13 cellular contexts compared by ENCODE assay signal in the genomic region with DNA sequence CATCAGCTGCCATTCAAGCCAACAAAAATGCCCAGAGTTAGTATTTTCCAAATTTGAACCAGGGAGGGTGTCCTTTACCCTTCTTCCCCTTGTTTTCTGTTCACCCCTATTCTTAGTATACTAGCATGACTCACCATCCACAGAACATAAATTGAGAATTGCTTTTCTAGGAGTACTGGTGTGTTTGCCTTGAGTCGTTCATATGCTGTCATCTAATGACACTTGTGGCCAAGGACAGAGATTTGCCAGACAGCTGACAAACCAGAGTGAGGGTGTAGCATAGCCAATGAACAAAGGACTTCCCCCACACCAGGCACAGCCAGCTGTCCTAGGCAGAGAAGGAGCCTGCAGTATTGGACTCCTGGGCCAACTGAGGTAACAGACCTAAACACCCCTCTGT.
DNase-seq lines count a peak whose midpoint lies in the region; ATAC-seq, FAIRE-seq and TF ChIP-seq lines count a peak whose summit lies in the region.
"Had no signal": no experiment of that assay in that cellular context is flagged by ENCODE, and none has a peak within 500 bp of the region (broad histone marks: within the 10 kb centered on the region; RNA-seq: fewer than 3 reads in every experiment).

No MANE protein-coding gene starts in this region.

- H3K36me3 ChIP-seq in astrocyte (ENCODE audit: insufficient read depth, low read length) (no peaks in the 10 kb centered on the region), esophagus squamous epithelium (no peaks in the 10 kb centered on the region)
- H3K36me3 ChIP-seq: stomach had no signal

- no peak overlapping the region for H3K4me2 ChIP-seq in astrocyte (ENCODE audit: low read length)

- H3K4me1 Mint-ChIP-seq in astrocyte (ENCODE audit: low read depth, unreplicated experiment) (peaks cover 9% of the 10 kb centered on the region), type B pancreatic cell (ENCODE audit: unreplicated experiment) (peaks cover 24% of the 10 kb centered on the region)

- H3K4me3 ChIP-seq in astrocyte (ENCODE audit: insufficient read depth, low read depth, low read length) (no peak overlapping the region), esophagus squamous epithelium (no peak overlapping the region)
- H3K4me3 ChIP-seq: skin epidermis, stomach had no signal

- ATAC-seq in GM18517 (IDR thresholded peaks at IDR 0.05; ENCODE audit: unreplicated experiment): no peak

- intact Hi-C loops in esophagus squamous epithelium (cut with DNase I): no loop called here

- WGBS in esophagus squamous epithelium, 2 donors: 29% methylated on average over 1 of the region's 1 CpG

- no peak for TF ChIP-seq POLR2A in esophagus squamous epithelium (IDR thresholded peaks at IDR 0.05)

- H3K9me3 ChIP-seq in astrocyte (ENCODE audit: insufficient read depth, low read depth, low read length) (no peaks in the 10 kb centered on the region), esophagus squamous epithelium (no peaks in the 10 kb centered on the region)
- H3K9me3 ChIP-seq: stomach had no signal

- H4K20me1 ChIP-seq in astrocyte (ENCODE audit: insufficient read depth, low read length): no peaks in the 10 kb centered on the region

- no peaks in the 10 kb centered on the region for H3K79me2 ChIP-seq in astrocyte (ENCODE audit: insufficient read depth, low read length)

- H2AFZ ChIP-seq in astrocyte (ENCODE audit: low read depth, low read length): no peak overlapping the region

- no peak overlapping the region for H3K9ac ChIP-seq in astrocyte (ENCODE audit: low read length)

- H3K27ac Mint-ChIP-seq in astrocyte (ENCODE audit: unreplicated experiment) (no peak overlapping the region), type B pancreatic cell (peak overlapping the region; percentile 7)

- no peak overlapping the region for H3K27ac ChIP-seq in astrocyte (ENCODE audit: low read depth, low read length)
- peak overlapping the region in 2 of 4 donors; percentile 53 to 56 for H3K27ac ChIP-seq in esophagus squamous epithelium

- no peaks in the 10 kb centered on the region for H3K27me3 Mint-ChIP-seq in astrocyte (ENCODE audit: low read depth, unreplicated experiment)
- no peaks in the 10 kb centered on the region for H3K27me3 Mint-ChIP-seq in type B pancreatic cell

- no peak overlapping the region for H3K4me3 Mint-ChIP-seq in astrocyte (ENCODE audit: unreplicated experiment)
- H3K4me3 Mint-ChIP-seq in type B pancreatic cell: peak overlapping the region; percentile 1

- H3K9me3 Mint-ChIP-seq in astrocyte (ENCODE audit: unreplicated experiment) (no peaks in the 10 kb centered on the region), type B pancreatic cell (peaks cover 1% of the 10 kb centered on the region)

- peak; percentile 23 for FAIRE-seq in astrocyte (lab: Jason Lieb, UNC)

- peak; percentile 22 for DNase-seq in NCI-H748 (lab: John Stamatoyannopoulos, UW; ENCODE audit: unreplicated experiment)
- DNase-seq in NCI-H748 treated with DMSO at 0.1 percent for 48 hours (lab: John Stamatoyannopoulos, UW): no peak
- no peak for DNase-seq in astrocyte (ENCODE audit: low read depth)
- DNase-seq in kidney glomerular epithelial cell (lab: John Stamatoyannopoulos, UW): peak; percentile 14
- no peak for DNase-seq in type B pancreatic cell (ENCODE audit: extremely low spot score, unreplicated experiment)
- DNase-seq in activated CD4-positive, alpha-beta T cell treated with anti-CD3 and anti-CD28 coated beads, Interleukin-2, amount 50 U/mL, for 1 hour: no peak
- no peak for DNase-seq in esophagus squamous epithelium (lab: John Stamatoyannopoulos, UW)
- DNase-seq: activated CD4-positive, CD25-positive, alpha-beta regulatory T cell treated with anti-CD3 and anti-CD28 coated beads, Interleukin-2, amount 50 U/mL, for 72 hours; GOT3; hippocampal formation; stomach had no signal

- no peak for TF ChIP-seq CTCF in astrocyte (IDR thresholded peaks at IDR 0.05; ENCODE audit: insufficient read depth, low read depth, low read length)
- TF ChIP-seq CTCF in type B pancreatic cell (conservative IDR thresholded peaks at IDR 0.05): no peak
- TF ChIP-seq CTCF in esophagus squamous epithelium (IDR thresholded peaks at IDR 0.05): no peak

- H3K27me3 ChIP-seq in astrocyte (ENCODE audit: insufficient read depth, low read length) (no peaks in the 10 kb centered on the region), esophagus squamous epithelium (no peaks in the 10 kb centered on the region)
- H3K27me3 ChIP-seq: stomach had no signal

- no peaks in the 10 kb centered on the region for H3K4me1 ChIP-seq in astrocyte (ENCODE audit: insufficient read depth, low read length)
- peaks cover 0 to 12% (median 9%) of the 10 kb centered on the region in 3 donors for H3K4me1 ChIP-seq in esophagus squamous epithelium

- H3K36me3 Mint-ChIP-seq in astrocyte (ENCODE audit: low read depth, unreplicated experiment) (peaks cover 1% of the 10 kb centered on the region), type B pancreatic cell (no peaks in the 10 kb centered on the region)

Comparison
In these comparisons a context has a peak if more than half of its experiments do, and no peak if none do; other contexts are left out.
1. DNase-seq: peak in NCI-H748 (single experiment) and kidney glomerular epithelial cell (single experiment); none in NCI-H748 treated with DMSO at 0.1 percent for 48 hours (single experiment), astrocyte (single experiment), type B pancreatic cell (single experiment), activated CD4-positive, alpha-beta T cell treated with anti-CD3 and anti-CD28 coated beads, Interleukin-2, amount 50 U/mL, for 1 hour (single experiment) and esophagus squamous epithelium (single experiment).